2 cellular contexts compared by ENCODE assay signal in the genomic region with DNA sequence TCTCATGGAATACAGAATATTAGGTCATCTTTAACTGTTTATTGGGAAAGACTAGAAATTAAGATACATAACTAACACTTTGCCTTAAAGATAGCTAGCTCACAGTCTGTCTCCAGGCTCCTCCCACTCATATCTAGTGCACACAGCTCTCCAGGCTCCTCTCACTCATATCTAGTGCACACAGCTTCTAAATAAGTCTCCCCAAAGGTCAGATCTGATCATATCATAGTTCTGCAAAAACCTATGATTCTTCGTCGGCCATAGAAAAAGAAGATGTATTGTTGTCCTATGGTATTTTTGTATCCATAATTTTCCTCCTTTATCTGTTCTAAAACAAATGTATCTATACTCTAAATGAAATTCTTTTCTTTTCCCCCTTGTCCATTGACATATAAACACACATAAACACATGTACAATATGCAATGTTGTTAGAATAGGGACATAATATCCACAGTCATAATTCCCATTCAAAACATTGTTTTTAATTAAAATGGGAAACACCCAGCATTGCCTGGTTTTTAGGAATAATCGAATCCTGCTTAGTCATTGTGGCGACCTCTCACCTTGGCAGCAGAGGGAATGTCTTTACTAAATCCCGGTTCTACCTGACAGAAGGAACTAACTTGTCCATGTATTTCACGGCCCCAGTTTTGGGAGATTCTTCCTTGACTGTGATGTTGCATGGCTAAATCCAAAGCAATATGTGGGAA.
TF ChIP-seq lines count a peak whose summit lies in the region.

No MANE protein-coding gene starts in this region.

TF ChIP-seq in GM23338, 12 proteins besides CTCF, POLR2A, EP300 and RAD21 (continues in another document):
- TF ChIP-seq JUNB (IDR thresholded peaks at IDR 0.05; ENCODE audit: unreplicated experiment) (no peak), ZNF331 (CRISPR knock-in tag; IDR thresholded peaks at IDR 0.05; ENCODE audit: low read depth) (no peak), EZH2 (IDR thresholded peaks at IDR 0.05; ENCODE audit: low read depth, unreplicated experiment) (no peak), ZNF114 (CRISPR knock-in tag; IDR thresholded peaks at IDR 0.05) (no peak), STAT1 (IDR thresholded peaks at IDR 0.05; ENCODE audit: unreplicated experiment) (no peak), CREB1 (CRISPR knock-in tag; IDR thresholded peaks at IDR 0.05; ENCODE audit: low read depth) (no peak), NANOG (IDR thresholded peaks at IDR 0.05; ENCODE audit: borderline replicate concordance) (no peak), EZH2phosphoT487 (IDR thresholded peaks at IDR 0.05; ENCODE audit: unreplicated experiment) (no peak)
- TF ChIP-seq, protein P1, sequence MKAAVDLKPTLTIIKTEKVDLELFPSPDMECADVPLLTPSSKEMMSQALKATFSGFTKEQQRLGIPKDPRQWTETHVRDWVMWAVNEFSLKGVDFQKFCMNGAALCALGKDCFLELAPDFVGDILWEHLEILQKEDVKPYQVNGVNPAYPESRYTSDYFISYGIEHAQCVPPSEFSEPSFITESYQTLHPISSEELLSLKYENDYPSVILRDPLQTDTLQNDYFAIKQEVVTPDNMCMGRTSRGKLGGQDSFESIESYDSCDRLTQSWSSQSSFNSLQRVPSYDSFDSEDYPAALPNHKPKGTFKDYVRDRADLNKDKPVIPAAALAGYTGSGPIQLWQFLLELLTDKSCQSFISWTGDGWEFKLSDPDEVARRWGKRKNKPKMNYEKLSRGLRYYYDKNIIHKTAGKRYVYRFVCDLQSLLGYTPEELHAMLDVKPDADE (IDR thresholded peaks at IDR 0.05) = no peak
- TF ChIP-seq, protein P2, sequence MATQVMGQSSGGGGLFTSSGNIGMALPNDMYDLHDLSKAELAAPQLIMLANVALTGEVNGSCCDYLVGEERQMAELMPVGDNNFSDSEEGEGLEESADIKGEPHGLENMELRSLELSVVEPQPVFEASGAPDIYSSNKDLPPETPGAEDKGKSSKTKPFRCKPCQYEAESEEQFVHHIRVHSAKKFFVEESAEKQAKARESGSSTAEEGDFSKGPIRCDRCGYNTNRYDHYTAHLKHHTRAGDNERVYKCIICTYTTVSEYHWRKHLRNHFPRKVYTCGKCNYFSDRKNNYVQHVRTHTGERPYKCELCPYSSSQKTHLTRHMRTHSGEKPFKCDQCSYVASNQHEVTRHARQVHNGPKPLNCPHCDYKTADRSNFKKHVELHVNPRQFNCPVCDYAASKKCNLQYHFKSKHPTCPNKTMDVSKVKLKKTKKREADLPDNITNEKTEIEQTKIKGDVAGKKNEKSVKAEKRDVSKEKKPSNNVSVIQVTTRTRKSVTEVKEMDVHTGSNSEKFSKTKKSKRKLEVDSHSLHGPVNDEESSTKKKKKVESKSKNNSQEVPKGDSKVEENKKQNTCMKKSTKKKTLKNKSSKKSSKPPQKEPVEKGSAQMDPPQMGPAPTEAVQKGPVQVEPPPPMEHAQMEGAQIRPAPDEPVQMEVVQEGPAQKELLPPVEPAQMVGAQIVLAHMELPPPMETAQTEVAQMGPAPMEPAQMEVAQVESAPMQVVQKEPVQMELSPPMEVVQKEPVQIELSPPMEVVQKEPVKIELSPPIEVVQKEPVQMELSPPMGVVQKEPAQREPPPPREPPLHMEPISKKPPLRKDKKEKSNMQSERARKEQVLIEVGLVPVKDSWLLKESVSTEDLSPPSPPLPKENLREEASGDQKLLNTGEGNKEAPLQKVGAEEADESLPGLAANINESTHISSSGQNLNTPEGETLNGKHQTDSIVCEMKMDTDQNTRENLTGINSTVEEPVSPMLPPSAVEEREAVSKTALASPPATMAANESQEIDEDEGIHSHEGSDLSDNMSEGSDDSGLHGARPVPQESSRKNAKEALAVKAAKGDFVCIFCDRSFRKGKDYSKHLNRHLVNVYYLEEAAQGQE (IDR thresholded peaks at IDR 0.05; ENCODE audit: unreplicated experiment) = no peak

TF ChIP-seq in SK-N-SH, 30 proteins besides CTCF, POLR2A, EP300 and RAD21:
- TF ChIP-seq, protein P3, sequence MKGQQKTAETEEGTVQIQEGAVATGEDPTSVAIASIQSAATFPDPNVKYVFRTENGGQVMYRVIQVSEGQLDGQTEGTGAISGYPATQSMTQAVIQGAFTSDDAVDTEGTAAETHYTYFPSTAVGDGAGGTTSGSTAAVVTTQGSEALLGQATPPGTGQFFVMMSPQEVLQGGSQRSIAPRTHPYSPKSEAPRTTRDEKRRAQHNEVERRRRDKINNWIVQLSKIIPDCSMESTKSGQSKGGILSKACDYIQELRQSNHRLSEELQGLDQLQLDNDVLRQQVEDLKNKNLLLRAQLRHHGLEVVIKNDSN (IDR thresholded peaks at IDR 0.05; ENCODE audit: borderline replicate concordance, low read depth) = no peak
- TF ChIP-seq RFX5 (IDR thresholded peaks at IDR 0.05; ENCODE audit: low read length) (no peak), SIN3A (IDR thresholded peaks at IDR 0.05; ENCODE audit: borderline replicate concordance, low read depth, low read length) (no peak), ELF1 (IDR thresholded peaks at IDR 0.05) (no peak), FOXJ3 (CRISPR knock-in tag; IDR thresholded peaks at IDR 0.05) (no peak), TAF1 (IDR thresholded peaks at IDR 0.05; ENCODE audit: borderline replicate concordance, low read depth, low read length) (no peak), GABPA (IDR thresholded peaks at IDR 0.05; ENCODE audit: low read depth) (no peak), TEAD4 (IDR thresholded peaks at IDR 0.05; ENCODE audit: borderline replicate concordance, insufficient read depth) (no peak), YY1 (IDR thresholded peaks at IDR 0.05; ENCODE audit: low read depth) (no peak)
- TF ChIP-seq, protein P4, sequence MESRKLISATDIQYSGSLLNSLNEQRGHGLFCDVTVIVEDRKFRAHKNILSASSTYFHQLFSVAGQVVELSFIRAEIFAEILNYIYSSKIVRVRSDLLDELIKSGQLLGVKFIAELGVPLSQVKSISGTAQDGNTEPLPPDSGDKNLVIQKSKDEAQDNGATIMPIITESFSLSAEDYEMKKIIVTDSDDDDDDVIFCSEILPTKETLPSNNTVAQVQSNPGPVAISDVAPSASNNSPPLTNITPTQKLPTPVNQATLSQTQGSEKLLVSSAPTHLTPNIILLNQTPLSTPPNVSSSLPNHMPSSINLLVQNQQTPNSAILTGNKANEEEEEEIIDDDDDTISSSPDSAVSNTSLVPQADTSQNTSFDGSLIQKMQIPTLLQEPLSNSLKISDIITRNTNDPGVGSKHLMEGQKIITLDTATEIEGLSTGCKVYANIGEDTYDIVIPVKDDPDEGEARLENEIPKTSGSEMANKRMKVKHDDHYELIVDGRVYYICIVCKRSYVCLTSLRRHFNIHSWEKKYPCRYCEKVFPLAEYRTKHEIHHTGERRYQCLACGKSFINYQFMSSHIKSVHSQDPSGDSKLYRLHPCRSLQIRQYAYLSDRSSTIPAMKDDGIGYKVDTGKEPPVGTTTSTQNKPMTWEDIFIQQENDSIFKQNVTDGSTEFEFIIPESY (IDR thresholded peaks at IDR 0.05; ENCODE audit: borderline replicate concordance, low read depth) = no peak
- TF ChIP-seq, protein P5, sequence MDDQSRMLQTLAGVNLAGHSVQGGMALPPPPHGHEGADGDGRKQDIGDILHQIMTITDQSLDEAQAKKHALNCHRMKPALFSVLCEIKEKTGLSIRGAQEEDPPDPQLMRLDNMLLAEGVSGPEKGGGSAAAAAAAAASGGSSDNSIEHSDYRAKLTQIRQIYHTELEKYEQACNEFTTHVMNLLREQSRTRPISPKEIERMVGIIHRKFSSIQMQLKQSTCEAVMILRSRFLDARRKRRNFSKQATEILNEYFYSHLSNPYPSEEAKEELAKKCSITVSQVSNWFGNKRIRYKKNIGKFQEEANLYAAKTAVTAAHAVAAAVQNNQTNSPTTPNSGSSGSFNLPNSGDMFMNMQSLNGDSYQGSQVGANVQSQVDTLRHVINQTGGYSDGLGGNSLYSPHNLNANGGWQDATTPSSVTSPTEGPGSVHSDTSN (IDR thresholded peaks at IDR 0.05) = no peak
- TF ChIP-seq, protein P6, sequence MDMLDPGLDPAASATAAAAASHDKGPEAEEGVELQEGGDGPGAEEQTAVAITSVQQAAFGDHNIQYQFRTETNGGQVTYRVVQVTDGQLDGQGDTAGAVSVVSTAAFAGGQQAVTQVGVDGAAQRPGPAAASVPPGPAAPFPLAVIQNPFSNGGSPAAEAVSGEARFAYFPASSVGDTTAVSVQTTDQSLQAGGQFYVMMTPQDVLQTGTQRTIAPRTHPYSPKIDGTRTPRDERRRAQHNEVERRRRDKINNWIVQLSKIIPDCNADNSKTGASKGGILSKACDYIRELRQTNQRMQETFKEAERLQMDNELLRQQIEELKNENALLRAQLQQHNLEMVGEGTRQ (IDR thresholded peaks at IDR 0.05; ENCODE audit: borderline replicate concordance, low read depth, low read length) = no peak
- TF ChIP-seq, protein P2 (IDR thresholded peaks at IDR 0.05; ENCODE audit: low read depth, low read length) = no peak
- TF ChIP-seq, protein P7, sequence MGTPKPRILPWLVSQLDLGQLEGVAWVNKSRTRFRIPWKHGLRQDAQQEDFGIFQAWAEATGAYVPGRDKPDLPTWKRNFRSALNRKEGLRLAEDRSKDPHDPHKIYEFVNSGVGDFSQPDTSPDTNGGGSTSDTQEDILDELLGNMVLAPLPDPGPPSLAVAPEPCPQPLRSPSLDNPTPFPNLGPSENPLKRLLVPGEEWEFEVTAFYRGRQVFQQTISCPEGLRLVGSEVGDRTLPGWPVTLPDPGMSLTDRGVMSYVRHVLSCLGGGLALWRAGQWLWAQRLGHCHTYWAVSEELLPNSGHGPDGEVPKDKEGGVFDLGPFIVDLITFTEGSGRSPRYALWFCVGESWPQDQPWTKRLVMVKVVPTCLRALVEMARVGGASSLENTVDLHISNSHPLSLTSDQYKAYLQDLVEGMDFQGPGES (IDR thresholded peaks at IDR 0.05; ENCODE audit: low read depth, low read length) = no peak
